19 cellular contexts compared by ENCODE assay signal in genomic region chr2:236954641-236955040, GRCh38.
A peak's percentile ranks its signal among the peaks of the same experiment; 100 is the strongest.
DNase-seq lines count a peak whose midpoint lies in the region; ATAC-seq and TF ChIP-seq lines count a peak whose summit lies in the region.
"Had no signal": no experiment of that assay in that cellular context is flagged by ENCODE, and none has a peak within 500 bp of the region (broad histone marks: within the 10 kb centered on the region; RNA-seq: fewer than 3 reads in every experiment).

No MANE protein-coding gene starts in this region.

- no peak overlapping the region for H3K4me3 ChIP-seq in Caco-2 (ENCODE audit: low read depth, low read length)
- H3K4me3 ChIP-seq in mesenchymal stem cell (ENCODE audit: insufficient read depth in 1 of 2, low read depth in 1 of 2, low read length in 2 of 2), result no peak overlapping the region
- no peak overlapping the region for H3K4me3 ChIP-seq in neuronal stem cell (ENCODE audit: low read length in 2 of 2)
- no peak overlapping the region for H3K4me3 ChIP-seq in CD8-positive, alpha-beta T cell (ENCODE audit: low read depth, low read length)

- no peak for ATAC-seq in T-helper 17 cell
- ATAC-seq in CD8-positive, alpha-beta T cell, result no peak
- ATAC-seq: HCT116 had no signal

- peak overlapping the region; percentile 91 for H3K27ac Mint-ChIP-seq in Caco-2 (ENCODE audit: unreplicated experiment)
- peak overlapping the region; percentile 17 for H3K27ac Mint-ChIP-seq in T-helper 17 cell
- no peak overlapping the region for H3K27ac Mint-ChIP-seq in CD8-positive, alpha-beta T cell
- H3K27ac Mint-ChIP-seq: CD4-positive, CD25-positive, alpha-beta regulatory T cell; HFFc6 had no signal

- H3K14ac ChIP-seq in mesenchymal stem cell (ENCODE audit: low read length in 2 of 2) (peak overlapping the region in 1 of 2 experiments; percentile 86), neuronal stem cell (ENCODE audit: low read length) (no peak overlapping the region)

- peaks cover 25% of the 10 kb centered on the region for H3K9me3 Mint-ChIP-seq in Caco-2 (ENCODE audit: unreplicated experiment)
- H3K9me3 Mint-ChIP-seq in CD8-positive, alpha-beta T cell, result peaks cover 12% of the 10 kb centered on the region
- H3K9me3 Mint-ChIP-seq: HFFc6 had no signal

- H3K9me3 ChIP-seq in Caco-2, result peaks cover 9% of the 10 kb centered on the region
- H3K9me3 ChIP-seq in T-helper 17 cell (ENCODE audit: control insufficient read depth, low read length, poor library complexity, severe bottlenecking), result no peaks in the 10 kb centered on the region
- no peaks in the 10 kb centered on the region for H3K9me3 ChIP-seq in mesenchymal stem cell (ENCODE audit: control insufficient read depth, low read length)
- peaks cover 6 to 17% of the 10 kb centered on the region in 2 donors for H3K9me3 ChIP-seq in neuronal stem cell (replicated peaks in 1 of 2; ENCODE audit: control insufficient read depth in 2 of 2, insufficient read depth in 1 of 2, low read depth in 1 of 2, low read length in 2 of 2)
- no peaks in the 10 kb centered on the region for H3K9me3 ChIP-seq in CD8-positive, alpha-beta T cell (ENCODE audit: low read length)

- H3K27me3 Mint-ChIP-seq in Caco-2 (ENCODE audit: insufficient read depth, unreplicated experiment) (no peaks in the 10 kb centered on the region), T-helper 17 cell (peaks cover 25% of the 10 kb centered on the region)
- peaks cover 3% of the 10 kb centered on the region for H3K27me3 Mint-ChIP-seq in CD8-positive, alpha-beta T cell (ENCODE audit: low read depth)
- H3K27me3 Mint-ChIP-seq: CD4-positive, CD25-positive, alpha-beta regulatory T cell had no signal

- H2BK12ac ChIP-seq in mesenchymal stem cell (ENCODE audit: low read length in 2 of 2) (peak overlapping the region in 1 of 2 experiments; percentile 91), neuronal stem cell (ENCODE audit: low read length) (no peak overlapping the region)

- H3K4ac ChIP-seq in mesenchymal stem cell (ENCODE audit: low read depth in 1 of 2, low read length in 2 of 2) (no peak overlapping the region), neuronal stem cell (ENCODE audit: low read length) (no peak overlapping the region)

- H3K4me1 ChIP-seq in Caco-2 (peaks cover 28% of the 10 kb centered on the region), mesenchymal stem cell (ENCODE audit: control insufficient read depth, insufficient read depth, low read depth, low read length) (no peaks in the 10 kb centered on the region), neuronal stem cell (ENCODE audit: control insufficient read depth in 2 of 2, insufficient read depth in 1 of 2, low read depth in 1 of 2, low read length in 2 of 2) (peaks cover 0 to 10% of the 10 kb centered on the region in 2 donors)
- H3K4me1 ChIP-seq in CD8-positive, alpha-beta T cell (ENCODE audit: insufficient read depth, low read length), result no peaks in the 10 kb centered on the region
- H3K4me1 ChIP-seq: BE2C had no signal

- DNase-seq in Caco-2 (no peak), T-helper 17 cell (no peak), mesenchymal stem cell (no peak), neuronal stem cell (ENCODE audit: low spot score) (no peak), NCI-H1417 treated with DMSO at 0.1 percent for 48 hours (lab: John Stamatoyannopoulos, UW) (no peak), OCI-M2 (lab: John Stamatoyannopoulos, UW; ENCODE audit: unreplicated experiment) (no peak)
- no peak for DNase-seq in CD8-positive, alpha-beta T cell
- DNase-seq: ACHN; BE2C; C1 segment of cervical spinal cord; CD4-positive, CD25-positive, alpha-beta regulatory T cell; DMS153; DMS79; GDM1; GOT3; H7; HFFc6 had no signal

- H4K91ac ChIP-seq in mesenchymal stem cell (ENCODE audit: low read length) (no peak overlapping the region), neuronal stem cell (ENCODE audit: low read depth, low read length, poor library complexity) (no peak overlapping the region)

- no TSS peak for BruUV-seq in Caco-2 (replicated peaks; lab: Mats Ljungman, UMichigan)

- H3K23ac ChIP-seq in mesenchymal stem cell (ENCODE audit: low read length in 2 of 2), result no peak overlapping the region
- H3K23ac ChIP-seq in neuronal stem cell (ENCODE audit: low read depth, low read length, poor library complexity), result no peak overlapping the region

- no peak for TF ChIP-seq CTCF in Caco-2 (IDR thresholded peaks at IDR 0.05; ENCODE audit: insufficient read depth in 1 of 2, low read depth in 1 of 2, low read length in 1 of 2, severe bottlenecking in 1 of 2, unreplicated experiment in 1 of 2)
- no peak for TF ChIP-seq CTCF in CD8-positive, alpha-beta T cell (IDR thresholded peaks at IDR 0.05)

- POLR2A ChIA-PET in Caco-2 (lab: Charles Lee), result no interaction called here
- POLR2A ChIA-PET in CD8-positive, alpha-beta T cell (lab: Charles Lee), result no interaction called here

- peak overlapping the region; percentile 30 for H2BK15ac ChIP-seq in mesenchymal stem cell (ENCODE audit: low read depth, poor library complexity, severe bottlenecking)
- no peak overlapping the region for H2BK15ac ChIP-seq in neuronal stem cell (ENCODE audit: low read length)

- H3K36me3 ChIP-seq in Caco-2 (ENCODE audit: control insufficient read depth, insufficient read depth, low read length) (no peaks in the 10 kb centered on the region), mesenchymal stem cell (ENCODE audit: control insufficient read depth in 1 of 2, insufficient read depth in 2 of 2, low read depth in 1 of 2, low read length in 2 of 2) (no peaks in the 10 kb centered on the region), neuronal stem cell (replicated peaks in 1 of 2; ENCODE audit: control insufficient read depth in 2 of 2, insufficient read depth in 2 of 2, low read length in 2 of 2) (no peaks in the 10 kb centered on the region)
- H3K36me3 ChIP-seq in CD8-positive, alpha-beta T cell (ENCODE audit: insufficient read depth, low read length), result no peaks in the 10 kb centered on the region
- H3K36me3 ChIP-seq: BE2C had no signal

- H3K4me3 Mint-ChIP-seq in Caco-2 (ENCODE audit: unreplicated experiment), result no peak overlapping the region
- no peak overlapping the region for H3K4me3 Mint-ChIP-seq in T-helper 17 cell
- H3K4me3 Mint-ChIP-seq in CD8-positive, alpha-beta T cell, result no peak overlapping the region
- H3K4me3 Mint-ChIP-seq: CD4-positive, CD25-positive, alpha-beta regulatory T cell; HFFc6 had no signal

- H2BK5ac ChIP-seq in mesenchymal stem cell (ENCODE audit: low read depth, low read length, poor library complexity, severe bottlenecking) (no peak overlapping the region), neuronal stem cell (ENCODE audit: low read length) (no peak overlapping the region)

- H3K27ac ChIP-seq in mesenchymal stem cell (ENCODE audit: low read length, poor library complexity, severe bottlenecking) (no peak overlapping the region), neuronal stem cell (replicated peaks; ENCODE audit: low read length) (no peak overlapping the region)
- no peak overlapping the region for H3K27ac ChIP-seq in CD8-positive, alpha-beta T cell (ENCODE audit: low read depth, low read length)
- H3K27ac ChIP-seq: HL-60 had no signal

- H3K79me1 ChIP-seq in mesenchymal stem cell (replicated peaks; ENCODE audit: low read length, poor library complexity, severe bottlenecking) (no peaks in the 10 kb centered on the region), neuronal stem cell (ENCODE audit: low read depth, low read length) (no peaks in the 10 kb centered on the region)

- H4K8ac ChIP-seq in mesenchymal stem cell (ENCODE audit: low read length) (no peak overlapping the region), neuronal stem cell (ENCODE audit: low read depth, low read length) (no peak overlapping the region)

- H3K36me3 Mint-ChIP-seq in Caco-2 (ENCODE audit: insufficient read depth, unreplicated experiment), result peaks cover 15% of the 10 kb centered on the region
- H3K36me3 Mint-ChIP-seq in T-helper 17 cell (ENCODE audit: low read depth), result no peaks in the 10 kb centered on the region
- H3K36me3 Mint-ChIP-seq in CD8-positive, alpha-beta T cell, result no peaks in the 10 kb centered on the region
- H3K36me3 Mint-ChIP-seq: CD4-positive, CD25-positive, alpha-beta regulatory T cell had no signal

- intact Hi-C loops in Caco-2 (cut with micrococcal nuclease; ENCODE audit: unreplicated experiment), result loop anchor here (5.0 to 10.0 kb wide), 3 partner anchors 130 to 387 kb away; partner anchors contain the start of gene ACKR3
- intact Hi-C loops in CD8-positive, alpha-beta T cell (cut with DNase I, micrococcal nuclease), result no loop called here

- H3K18ac ChIP-seq in mesenchymal stem cell (ENCODE audit: low read depth in 1 of 2, low read length in 2 of 2) (peak overlapping the region in 1 of 2 experiments; percentile 84), neuronal stem cell (ENCODE audit: low read length) (no peak overlapping the region)

- H2AK5ac ChIP-seq in mesenchymal stem cell (ENCODE audit: low read length, severe bottlenecking) (no peak overlapping the region), neuronal stem cell (ENCODE audit: low read depth, low read length) (peak overlapping the region; percentile 77)

- CTCF ChIA-PET in Caco-2 (lab: Charles Lee), result no interaction called here
- CTCF ChIA-PET in CD8-positive, alpha-beta T cell (lab: Charles Lee), result no interaction called here

- H3K9ac ChIP-seq in mesenchymal stem cell (ENCODE audit: low read length) (no peak overlapping the region), neuronal stem cell (ENCODE audit: low read depth, low read length, poor library complexity) (no peak overlapping the region)

- H2AFZ ChIP-seq in mesenchymal stem cell (ENCODE audit: low read depth, low read length), result no peak overlapping the region
- no peak overlapping the region for H2AFZ ChIP-seq in neuronal stem cell (ENCODE audit: low read length)

- no peaks in the 10 kb centered on the region for H3K27me3 ChIP-seq in Caco-2 (replicated peaks; ENCODE audit: control insufficient read depth, insufficient read depth, low read length)
- peaks cover 0 to 8% of the 10 kb centered on the region in 2 experiments for H3K27me3 ChIP-seq in mesenchymal stem cell (ENCODE audit: control insufficient read depth in 1 of 2, insufficient read depth in 1 of 2, low read length in 2 of 2)
- no peaks in the 10 kb centered on the region for H3K27me3 ChIP-seq in neuronal stem cell (ENCODE audit: control insufficient read depth in 3 of 3, insufficient read depth in 3 of 3, low read depth in 1 of 3, low read length in 3 of 3)
- H3K27me3 ChIP-seq in CD8-positive, alpha-beta T cell (ENCODE audit: insufficient read depth, low read length), result no peaks in the 10 kb centered on the region

- H3K4me2 ChIP-seq in mesenchymal stem cell (ENCODE audit: low read length, poor library complexity, severe bottlenecking), result no peak overlapping the region
- H3K4me2 ChIP-seq in neuronal stem cell (ENCODE audit: insufficient read depth, low read length, poor library complexity, severe bottlenecking), result no peak overlapping the region

- peak overlapping the region; percentile 2 for H2BK120ac ChIP-seq in mesenchymal stem cell (ENCODE audit: low read depth, low read length)
- no peak overlapping the region for H2BK120ac ChIP-seq in neuronal stem cell (ENCODE audit: low read depth, low read length)

- 92% methylated on average over 3 of the region's 3 CpGs for WGBS in mesenchymal stem cell
- WGBS in neuronal stem cell (ENCODE audit: extremely low coverage in 2 of 2, insufficient read length in 2 of 2, insufficient replicate concordance in 1 of 2), 2 donors, result no CpG with 5 or more reads among the region's 3 CpGs

- H3K4me1 Mint-ChIP-seq in Caco-2 (ENCODE audit: low read depth, unreplicated experiment) (peaks cover 16% of the 10 kb centered on the region), T-helper 17 cell (peaks cover 1% of the 10 kb centered on the region)
- H3K4me1 Mint-ChIP-seq in CD8-positive, alpha-beta T cell (ENCODE audit: low read depth), result peaks cover 7% of the 10 kb centered on the region
